8 cellular contexts compared by ENCODE assay signal in the genomic region with DNA sequence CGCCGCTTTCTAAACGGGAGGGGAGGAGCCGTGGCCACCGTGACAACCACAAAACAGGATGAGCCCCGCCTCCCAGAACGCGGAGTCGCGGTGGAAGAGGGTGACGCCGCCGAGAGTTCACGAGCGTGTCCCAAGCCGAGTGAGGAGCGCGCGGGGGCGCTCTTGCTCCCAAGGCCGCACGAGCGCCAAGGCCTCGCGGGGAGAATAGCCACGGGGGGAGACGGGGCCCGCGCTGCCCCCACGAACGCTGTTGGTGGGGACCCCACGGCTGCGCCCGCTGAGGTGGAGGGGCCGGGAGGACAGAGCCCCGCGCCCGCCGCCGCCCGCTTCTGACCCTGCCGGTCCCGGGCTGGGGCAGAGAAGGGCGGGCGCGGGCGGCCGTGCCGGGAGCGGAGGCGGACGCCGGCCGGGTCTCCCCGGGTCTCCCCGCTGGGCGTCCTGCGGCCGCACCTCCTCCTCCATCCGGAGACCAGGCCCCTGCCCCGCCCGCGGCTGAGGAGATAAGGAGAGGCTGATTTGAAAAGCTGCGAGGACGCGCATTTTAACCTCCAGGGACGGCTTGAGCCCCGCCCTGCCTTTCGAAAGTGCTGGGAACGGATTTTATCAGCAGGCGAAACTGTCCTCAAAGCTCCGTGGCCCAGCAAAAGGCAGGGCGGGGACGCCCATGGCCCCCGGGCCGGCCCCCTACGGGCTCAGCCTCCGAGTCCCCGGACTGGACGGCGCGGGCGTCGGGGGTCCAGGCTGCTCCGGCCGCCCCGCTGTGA. TPM values are rescaled to one million over a fixed set of nuclear protein-coding genes. Genes with fewer than 3 reads are reported as not detected.
DNase-seq lines count a peak whose midpoint lies in the region; ATAC-seq and TF ChIP-seq lines count a peak whose summit lies in the region.

No MANE protein-coding gene starts in this region.

- H3K4me1 Mint-ChIP-seq in activated T-helper 1 cell treated with anti-CD3 and anti-CD28 coated beads, Interleukin-12 subunit alpha, Interleukin-12 subunit beta, Interleukin-2, Interleukin-4 antibody, amounts not matched to agents 30 ng/mL and 10 ng/mL and 1 ng/mL, durations not matched to agents 14 hours and 24 hours and 36 hours (ENCODE audit: low read depth): peaks cover 5% of the 10 kb centered on the region
- H3K4me1 Mint-ChIP-seq in nephron: peaks cover 19% of the 10 kb centered on the region

- peak overlapping the region; percentile 57 for H3K4me3 Mint-ChIP-seq in activated T-helper 1 cell treated with anti-CD3 and anti-CD28 coated beads, Interleukin-12 subunit alpha, Interleukin-12 subunit beta, Interleukin-2, Interleukin-4 antibody, amounts not matched to agents 30 ng/mL and 10 ng/mL and 1 ng/mL, durations not matched to agents 14 hours and 24 hours and 36 hours
- peak overlapping the region; percentile 77 to 78 (median 78) for H3K4me3 Mint-ChIP-seq in nephron

- POLR2A ChIA-PET in GM10248 (lab: Yijun Ruan, JAX): no interaction called here

- H3K9me3 Mint-ChIP-seq in activated T-helper 1 cell treated with anti-CD3 and anti-CD28 coated beads, Interleukin-12 subunit alpha, Interleukin-12 subunit beta, Interleukin-2, Interleukin-4 antibody, amounts not matched to agents 30 ng/mL and 10 ng/mL and 1 ng/mL, durations not matched to agents 14 hours and 24 hours and 36 hours: no peaks in the 10 kb centered on the region
- H3K9me3 Mint-ChIP-seq in nephron: no peaks in the 10 kb centered on the region

- peaks cover 43% of the 10 kb centered on the region for H3K27me3 Mint-ChIP-seq in activated T-helper 1 cell treated with anti-CD3 and anti-CD28 coated beads, Interleukin-12 subunit alpha, Interleukin-12 subunit beta, Interleukin-2, Interleukin-4 antibody, amounts not matched to agents 30 ng/mL and 10 ng/mL and 1 ng/mL, durations not matched to agents 14 hours and 24 hours and 36 hours (ENCODE audit: insufficient read depth)
- H3K27me3 Mint-ChIP-seq in nephron (ENCODE audit: low read depth): peaks cover 46% of the 10 kb centered on the region

- intact Hi-C loops in activated T-helper 1 cell treated with anti-CD3 and anti-CD28 coated beads, Interleukin-12 subunit alpha, Interleukin-12 subunit beta, Interleukin-2, Interleukin-4 antibody, amounts not matched to agents 30 ng/mL and 10 ng/mL and 1 ng/mL, durations not matched to agents 14 hours and 24 hours and 36 hours (cut with micrococcal nuclease): loop anchor here (1.0 kb wide), 1 partner anchor 92 kb away; no protein-coding TSS in a partner anchor

- no peak for ATAC-seq in GM18868 (IDR thresholded peaks at IDR 0.05; ENCODE audit: unreplicated experiment)

- H3K27ac Mint-ChIP-seq in activated T-helper 1 cell treated with anti-CD3 and anti-CD28 coated beads, Interleukin-12 subunit alpha, Interleukin-12 subunit beta, Interleukin-2, Interleukin-4 antibody, amounts not matched to agents 30 ng/mL and 10 ng/mL and 1 ng/mL, durations not matched to agents 14 hours and 24 hours and 36 hours: no peak overlapping the region
- H3K27ac Mint-ChIP-seq in nephron: no peak overlapping the region

- DNase-seq in GM10248 (ENCODE audit: extremely low spot score): no peak
- peak; percentile 23 for DNase-seq in NCI-H2227 treated with DMSO at 0.1 percent for 48 hours (lab: John Stamatoyannopoulos, UW)
- DNase-seq in activated T-helper 1 cell treated with anti-CD3 and anti-CD28 coated beads, Interleukin-12 subunit alpha, Interleukin-12 subunit beta, Interleukin-2, Interleukin-4 antibody, amounts not matched to agents 30 ng/mL and 10 ng/mL and 1 ng/mL, durations not matched to agents 14 hours and 24 hours and 36 hours (ENCODE audit: low spot score): peak; percentile 42
- peak; percentile 60 for DNase-seq in fibroblast of pulmonary artery (ENCODE audit: low read depth)
- DNase-seq in NCI-H1092 (lab: John Stamatoyannopoulos, UW): no peak
- no peak for DNase-seq in DMS79 treated with DMSO at 0.1 percent for 48 hours (lab: John Stamatoyannopoulos, UW)

- TF ChIP-seq CTCF in GM10248 (IDR thresholded peaks at IDR 0.05; ENCODE audit: control extremely low read depth, extremely low read depth, low read depth, missing control alignments) (peak; percentile 39), fibroblast of pulmonary artery (IDR thresholded peaks at IDR 0.05; ENCODE audit: low read length, missing control alignments) (peak; percentile 38), nephron (IDR thresholded peaks at IDR 0.05; ENCODE audit: unreplicated experiment in 3 of 3) (peak; percentile 32 to 61 (median 33))

- CTCF ChIA-PET in GM10248 (lab: Yijun Ruan, JAX): interaction anchor here (1.0 to 2.4 kb wide), 3 partner anchors 10 to 136 kb away, joined by 3 to 8 read pairs (median 7); no protein-coding TSS in a partner anchor

- H3K4me3 ChIP-seq in fibroblast of pulmonary artery (replicated peaks; ENCODE audit: low read depth, low read length): peak overlapping the region; percentile 43

- H3K36me3 Mint-ChIP-seq in activated T-helper 1 cell treated with anti-CD3 and anti-CD28 coated beads, Interleukin-12 subunit alpha, Interleukin-12 subunit beta, Interleukin-2, Interleukin-4 antibody, amounts not matched to agents 30 ng/mL and 10 ng/mL and 1 ng/mL, durations not matched to agents 14 hours and 24 hours and 36 hours (ENCODE audit: low read depth): no peaks in the 10 kb centered on the region
- no peaks in the 10 kb centered on the region for H3K36me3 Mint-ChIP-seq in nephron (ENCODE audit: low read depth)

RNA-seq across cellular contexts. Expression of gene NKD2, which starts 3.8 kb away (rescaled TPM):
- total RNA-seq in activated T-helper 1 cell treated with anti-CD3 and anti-CD28 coated beads, Interleukin-12 subunit alpha, Interleukin-12 subunit beta, Interleukin-2, Interleukin-4 antibody, amounts not matched to agents 30 ng/mL and 10 ng/mL and 1 ng/mL, durations not matched to agents 14 hours and 24 hours and 36 hours: 2.9 and 3.2 TPM in 2 replicates

Comparison
In these comparisons a context has a peak if more than half of its experiments do, and no peak if none do; other contexts are left out.
1. DNase-seq: peak in NCI-H2227 treated with DMSO at 0.1 percent for 48 hours (single experiment), activated T-helper 1 cell treated with anti-CD3 and anti-CD28 coated beads, Interleukin-12 subunit alpha, Interleukin-12 subunit beta, Interleukin-2, Interleukin-4 antibody, amounts not matched to agents 30 ng/mL and 10 ng/mL and 1 ng/mL, durations not matched to agents 14 hours and 24 hours and 36 hours (single experiment) and fibroblast of pulmonary artery (single experiment); none in GM10248 (single experiment), NCI-H1092 (single experiment) and DMS79 treated with DMSO at 0.1 percent for 48 hours (single experiment).
2. Peak in every context shown above with its lines, with median percentiles within 50 percentile points of each other: CTCF ChIP-seq.